8 cellular contexts compared by ENCODE assay signal in genomic region chr9:110128664-110129329, GRCh38.
A peak's percentile ranks its signal among the peaks of the same experiment; 100 is the strongest.
DNase-seq lines count a peak whose midpoint lies in the region; ATAC-seq and TF ChIP-seq lines count a peak whose summit lies in the region.

No MANE protein-coding gene starts in this region.

- H3K27ac ChIP-seq in cingulate gyrus (ENCODE audit: low read depth, low read length) (peak overlapping the region; percentile 7), spleen (peak overlapping the region; percentile 53 to 85 (median 75))

- H3K4me1 ChIP-seq in spleen = peaks cover 71 to 100% (median 97%) of the 10 kb centered on the region in 6 donors

- DNase-seq in spleen = no peak
- DNase-seq in inferior parietal cortex (ENCODE audit: extremely low spot score) = no peak
- DNase-seq in activated gamma-delta T cell treated with Interleukin-2 at 50 U/mL for 16 hours = no peak
- no peak for DNase-seq in NCI-H345 (lab: John Stamatoyannopoulos, UW)
- no peak for DNase-seq in NCI-H1436 treated with DMSO at 0.1 percent for 48 hours (lab: John Stamatoyannopoulos, UW)

- intact Hi-C loops in spleen (cut with DNase I; ENCODE audit: low total_unique reads) = no loop called here

- ATAC-seq in GM19035 (IDR thresholded peaks at IDR 0.05; ENCODE audit: unreplicated experiment) = peak; percentile 82
- ATAC-seq in HG02981 (IDR thresholded peaks at IDR 0.05; ENCODE audit: unreplicated experiment) = peak; percentile 81

- TF ChIP-seq CTCF in spleen (IDR thresholded peaks at IDR 0.05 in 8 of 11, conservative IDR thresholded peaks at IDR 0.05 in 3 of 11) = no peak

- no peaks in the 10 kb centered on the region for H3K36me3 ChIP-seq in spleen

- no peak for TF ChIP-seq POLR2A in spleen (IDR thresholded peaks at IDR 0.05)

- WGBS in spleen, 5 donors = 34 to 46% (median 41%) methylated on average over 7 of the region's 7 CpGs

- H3K27me3 ChIP-seq in spleen (replicated peaks in 1 of 7) = no peaks in the 10 kb centered on the region

- peak overlapping the region in 2 of 8 donors; percentile 3 to 46 for H3K4me3 ChIP-seq in spleen

- no peaks in the 10 kb centered on the region for H3K9me3 ChIP-seq in spleen
